In the genomic region with DNA sequence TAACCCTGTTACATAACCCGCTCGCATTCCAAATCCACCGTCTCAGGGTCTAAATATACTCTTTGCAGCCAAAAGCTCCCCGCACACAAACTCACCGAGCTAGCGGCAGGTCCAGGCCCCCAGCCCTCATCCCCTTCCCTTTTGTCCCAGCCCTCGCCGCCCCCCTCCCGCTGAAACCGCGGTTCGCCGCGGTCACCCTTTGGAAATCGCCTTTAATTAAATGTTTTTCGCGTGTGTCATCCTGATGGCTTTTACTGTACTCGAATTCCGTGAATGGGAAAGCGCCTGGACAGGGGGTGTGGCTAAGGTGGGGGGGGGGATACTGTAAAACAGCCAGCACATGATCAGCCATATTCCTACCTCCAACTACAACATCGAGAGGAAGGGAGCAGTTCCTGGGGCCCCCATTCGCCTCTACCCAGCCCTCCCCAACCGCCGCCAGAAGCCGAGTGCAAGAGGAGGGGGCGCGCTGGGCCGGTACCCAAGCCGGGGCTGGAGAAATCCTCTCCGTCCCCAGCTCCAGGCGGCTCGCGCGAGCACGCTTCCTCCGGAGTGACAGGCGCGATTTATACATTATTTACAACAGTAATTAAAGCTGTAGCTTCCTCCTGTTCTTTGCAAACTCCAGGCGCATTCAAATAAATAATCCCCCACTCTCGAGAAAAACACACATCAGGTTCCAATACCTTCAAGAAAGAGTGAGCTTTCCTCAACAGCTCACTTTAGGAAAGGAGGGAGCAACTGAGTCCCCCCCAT, we compare ENCODE assay signal across 8 cellular contexts. TPM values are rescaled to one million over a fixed set of nuclear protein-coding genes. Genes with fewer than 3 reads are reported as not detected.
DNase-seq lines count a peak whose midpoint lies in the region; ATAC-seq and TF ChIP-seq lines count a peak whose summit lies in the region.

No MANE protein-coding gene starts in this region.

- peak; percentile 10 for DNase-seq in COLO829 (ENCODE audit: low spot score)
- peak; percentile 57 for DNase-seq in astrocyte of the cerebellum (ENCODE audit: low read depth)
- DNase-seq in skeletal muscle cell (ENCODE audit: low read depth), result peak; percentile 8
- DNase-seq in stimulated activated CD4-positive, alpha-beta T cell treated with anti-CD3 and anti-CD28 coated beads, Interleukin-2, amount 100 ng/mL, for 48 hours, result no peak
- DNase-seq in activated gamma-delta T cell treated with Interleukin-2 at 50 U/mL for 16 hours, result no peak

- H3K9ac ChIP-seq in HUES64 (ENCODE audit: low read depth, low read length), result peak overlapping the region; percentile 30; the same call in 1 of the 2 replicates

- in situ Hi-C loops in astrocyte of the cerebellum (cut with HindIII; ENCODE audit: low sequenced_read_pairs), result no loop called here

- no peaks in the 10 kb centered on the region for H3K36me3 ChIP-seq in HUES64 (ENCODE audit: insufficient read depth, low read length)

- peaks cover 21% of the 10 kb centered on the region for H3K4me1 ChIP-seq in HUES64 (ENCODE audit: insufficient read depth, low read length)

- H3K27me3 ChIP-seq in HUES64 (ENCODE audit: insufficient read depth, low read length), result peaks cover 38% of the 10 kb centered on the region

- H3K4me3 ChIP-seq in HUES64 (ENCODE audit: low read length), result peak overlapping the region; percentile 80
- H3K4me3 ChIP-seq in astrocyte of the cerebellum (ENCODE audit: low read depth, low read length), result peak overlapping the region; percentile 75
- H3K4me3 ChIP-seq in iPS-18c (ENCODE audit: insufficient read depth, low read depth, low read length), result peak overlapping the region; percentile 67
- peak overlapping the region; percentile 80 for H3K4me3 ChIP-seq in skeletal muscle cell (ENCODE audit: low read depth, low read length)

- TF ChIP-seq CTCF in astrocyte of the cerebellum (IDR thresholded peaks at IDR 0.05; ENCODE audit: low read depth, low read length, missing control alignments), result no peak

- H3K9me3 ChIP-seq in HUES64 (ENCODE audit: insufficient read depth, low read depth, low read length) (no peaks in the 10 kb centered on the region), iPS-18c (ENCODE audit: control insufficient read depth, insufficient read depth, low read length) (no peaks in the 10 kb centered on the region)

- ATAC-seq in GM18511 (IDR thresholded peaks at IDR 0.05; ENCODE audit: unreplicated experiment), result no peak

- under 1% methylated on average over 37 of the region's 40 CpGs for WGBS in HUES64

- no peak overlapping the region for H3K27ac ChIP-seq in HUES64 (ENCODE audit: low read depth, low read length)

RNA-seq across cellular contexts. Expression of a gene that starts 1.7 kb away (rescaled TPM):
- polyA plus RNA-seq in HUES64 (2013, experiment 1 of 2), result 2.1 TPM
- polyA plus RNA-seq in HUES64 (2013, experiment 2 of 2), result 4.1 TPM

Comparison
In these comparisons a context has a peak if more than half of its experiments do, and no peak if none do; other contexts are left out.
1. DNase-seq: peak in COLO829 (single experiment), astrocyte of the cerebellum (single experiment) and skeletal muscle cell (single experiment); none in stimulated activated CD4-positive, alpha-beta T cell treated with anti-CD3 and anti-CD28 coated beads, Interleukin-2, amount 100 ng/mL, for 48 hours (0 of 2) and activated gamma-delta T cell treated with Interleukin-2 at 50 U/mL for 16 hours (single experiment).
2. Peak in every context shown above with its lines, with median percentiles within 50 percentile points of each other: H3K4me3 ChIP-seq.